In genomic region chr5:132100672-132101261, GRCh38 we compare ENCODE assay signal across 10 cellular contexts. TPM values are rescaled to one million over a fixed set of nuclear protein-coding genes. Genes with fewer than 3 reads are reported as not detected.
DNase-seq lines count a peak whose midpoint lies in the region; ATAC-seq and TF ChIP-seq lines count a peak whose summit lies in the region.
"Had no signal": no experiment of that assay in that cellular context is flagged by ENCODE, and none has a peak within 500 bp of the region (broad histone marks: within the 10 kb centered on the region; RNA-seq: fewer than 3 reads in every experiment).

No MANE protein-coding gene starts in this region.

- H3K4me1 ChIP-seq in right cardiac atrium (ENCODE audit: control insufficient read depth, insufficient read depth, low read length), result peaks cover 5% of the 10 kb centered on the region

- TF ChIP-seq CTCF in Calu3 (IDR thresholded peaks at IDR 0.05; ENCODE audit: unreplicated experiment), result no peak

- H3K9me3 ChIP-seq in right cardiac atrium (ENCODE audit: control insufficient read depth, low read length), result no peaks in the 10 kb centered on the region

- H3K4me1 Mint-ChIP-seq in Calu3 (ENCODE audit: low read depth, unreplicated experiment), result peaks cover 58% of the 10 kb centered on the region
- peaks cover 79% of the 10 kb centered on the region for H3K4me1 Mint-ChIP-seq in activated naive CD8-positive, alpha-beta T cell (ENCODE audit: low read depth)

- H3K27ac ChIP-seq in right cardiac atrium (ENCODE audit: low read length), result no peak overlapping the region

- intact Hi-C loops in Calu3 (cut with micrococcal nuclease; ENCODE audit: unreplicated experiment) (no loop called here), right cardiac atrium (cut with DNase I) (no loop called here)

- CTCF ChIA-PET in Calu3 (lab: Charles Lee), result no interaction called here

- no peaks in the 10 kb centered on the region for H3K9me3 Mint-ChIP-seq in Calu3 (ENCODE audit: low read depth, unreplicated experiment)
- no peaks in the 10 kb centered on the region for H3K9me3 Mint-ChIP-seq in activated naive CD8-positive, alpha-beta T cell (ENCODE audit: low read depth)

- H3K4me3 ChIP-seq in right cardiac atrium (ENCODE audit: low read length), result no peak overlapping the region

- DNase-seq in Calu3, result no peak
- DNase-seq in hypothalamus (lab: John Stamatoyannopoulos, UW), result no peak
- DNase-seq in NCI-H1417 treated with DMSO at 0.1 percent for 48 hours (lab: John Stamatoyannopoulos, UW), result no peak
- no peak for DNase-seq in right cardiac atrium

- WGBS in right cardiac atrium, result 81% methylated on average over 8 of the region's 8 CpGs

- no peaks in the 10 kb centered on the region for H3K27me3 ChIP-seq in right cardiac atrium (ENCODE audit: control insufficient read depth, insufficient read depth)

- ATAC-seq in GM19468 (IDR thresholded peaks at IDR 0.05; ENCODE audit: extremely low read depth, unreplicated experiment) (peak; percentile 24), HG03460 (IDR thresholded peaks at IDR 0.05; ENCODE audit: unreplicated experiment) (peak; percentile 32), SK-N-SH treated with all-trans-retinoic acid at 6 μM for 48 hours (no peak), right cardiac atrium (no peak)

- no peak overlapping the region for H3K4me3 Mint-ChIP-seq in Calu3 (ENCODE audit: low read depth, unreplicated experiment)
- H3K4me3 Mint-ChIP-seq in activated naive CD8-positive, alpha-beta T cell, result peak overlapping the region; percentile 54

- H3K27ac Mint-ChIP-seq in Calu3 (ENCODE audit: unreplicated experiment), result peak overlapping the region; percentile 37
- peak overlapping the region; percentile 90 for H3K27ac Mint-ChIP-seq in activated naive CD8-positive, alpha-beta T cell

- H3K27me3 Mint-ChIP-seq in Calu3 (ENCODE audit: unreplicated experiment), result no peaks in the 10 kb centered on the region
- no peaks in the 10 kb centered on the region for H3K27me3 Mint-ChIP-seq in activated naive CD8-positive, alpha-beta T cell

- H3K36me3 Mint-ChIP-seq in Calu3 (ENCODE audit: insufficient read depth, unreplicated experiment), result peaks cover 4% of the 10 kb centered on the region
- no peaks in the 10 kb centered on the region for H3K36me3 Mint-ChIP-seq in activated naive CD8-positive, alpha-beta T cell

- no TSS peak for BruUV-seq in Calu3 (replicated peaks; lab: Mats Ljungman, UMichigan)

TF ChIP-seq in SK-N-SH treated with all-trans-retinoic acid at 6 μM for 48 hours, 23 proteins besides CTCF, POLR2A, EP300 and RAD21:
- TF ChIP-seq ZFP30 (CRISPR knock-in tag; IDR thresholded peaks at IDR 0.05), result no peak
- no peak for TF ChIP-seq ESRRG (CRISPR knock-in tag; IDR thresholded peaks at IDR 0.05)
- TF ChIP-seq SNAI2 (CRISPR knock-in tag; IDR thresholded peaks at IDR 0.05), result no peak
- no peak for TF ChIP-seq CSRNP3 (CRISPR knock-in tag; IDR thresholded peaks at IDR 0.05)
- TF ChIP-seq PATZ1 (CRISPR knock-in tag; IDR thresholded peaks at IDR 0.05; ENCODE audit: borderline replicate concordance), result no peak
- TF ChIP-seq ZNF8 (CRISPR knock-in tag; IDR thresholded peaks at IDR 0.05), result no peak
- no peak for TF ChIP-seq OSR1 (CRISPR knock-in tag; IDR thresholded peaks at IDR 0.05)
- TF ChIP-seq ZNF565 (CRISPR knock-in tag; conservative IDR thresholded peaks at IDR 0.05; ENCODE audit: low read depth), result no peak
- no peak for TF ChIP-seq TOX (CRISPR knock-in tag; IDR thresholded peaks at IDR 0.05; ENCODE audit: borderline replicate concordance)
- no peak for TF ChIP-seq GLIS3 (CRISPR knock-in tag; IDR thresholded peaks at IDR 0.05)
- TF ChIP-seq CSDC2 (CRISPR knock-in tag; IDR thresholded peaks at IDR 0.05), result no peak
- TF ChIP-seq ZC3H10 (CRISPR knock-in tag; IDR thresholded peaks at IDR 0.05), result no peak
- no peak for TF ChIP-seq ISL1 (CRISPR knock-in tag; IDR thresholded peaks at IDR 0.05)
- no peak for TF ChIP-seq ARNTL (CRISPR knock-in tag; IDR thresholded peaks at IDR 0.05; ENCODE audit: borderline replicate concordance, low read depth)
- no peak for TF ChIP-seq TSHZ2 (CRISPR knock-in tag; IDR thresholded peaks at IDR 0.05)
- no peak for TF ChIP-seq ZFP3 (CRISPR knock-in tag; IDR thresholded peaks at IDR 0.05)
- no peak for TF ChIP-seq PPARA (CRISPR knock-in tag; IDR thresholded peaks at IDR 0.05; ENCODE audit: borderline replicate concordance)

RNA-seq across cellular contexts. Expression of gene CSF2, which starts 27.2 kb away (rescaled TPM):
- total RNA-seq in Calu3 (2022), result 0.80 TPM in 1 of 2 replicates, not detected in the other
- not detected for total RNA-seq in right cardiac atrium
- polyA plus RNA-seq in right cardiac atrium, result not detected
- total RNA-seq: frontal cortex had no signal

RNA-seq across cellular contexts. Expression of gene IL3, which starts 40.3 kb away (rescaled TPM):
- total RNA-seq in Calu3 (2022) (not detected in 2 replicates), right cardiac atrium (not detected)
- polyA plus RNA-seq in right cardiac atrium, result not detected
- total RNA-seq: Daoy, frontal cortex had no signal

Comparison
In these comparisons a context has a peak if more than half of its experiments do, and no peak if none do; other contexts are left out.
1. ATAC-seq: peak in GM19468 (single experiment) and HG03460 (single experiment); none in SK-N-SH treated with all-trans-retinoic acid at 6 μM for 48 hours (single experiment) and right cardiac atrium (0 of 2).